Comparison of ENCODE assay signal across 26 cellular contexts in genomic region chr5:1860949-1861348, GRCh38. TPM values are rescaled to one million over a fixed set of nuclear protein-coding genes. Genes with fewer than 3 reads are reported as not detected.
"Had no signal": no experiment of that assay in that cellular context is flagged by ENCODE, and none has a peak within 500 bp of the region (broad histone marks: within the 10 kb centered on the region; RNA-seq: fewer than 3 reads in every experiment).

No MANE protein-coding gene starts in this region.

- H3K4me1 ChIP-seq: adrenal gland, breast epithelium, parathyroid adenoma, stomach, testis, vagina had no signal

- H3K27ac Mint-ChIP-seq: activated naive CD8-positive, alpha-beta T cell; activated T-helper 17 cell treated with anti-CD3 and anti-CD28 coated beads, Interleukin-2, amount 50 U/mL, for 72 hours; memory B cell; nephron; stimulated activated memory B cell treated with anti-CD40 and anti-IgM and Interleukin-4, amounts not matched to agents 10 μg/mL and 1 μg/mL and 100 μg/mL, for 72 hours had no signal

- H3K4me1 Mint-ChIP-seq: activated T-helper 17 cell treated with anti-CD3 and anti-CD28 coated beads, Interleukin-2, amount 50 U/mL, for 72 hours; memory B cell; nephron; stimulated activated memory B cell treated with anti-CD40 and anti-IgM and Interleukin-4, amounts not matched to agents 10 μg/mL and 1 μg/mL and 100 μg/mL, for 72 hours had no signal

- H3K4me3 Mint-ChIP-seq: activated naive CD8-positive, alpha-beta T cell; activated T-helper 17 cell treated with anti-CD3 and anti-CD28 coated beads, Interleukin-2, amount 50 U/mL, for 72 hours; memory B cell; nephron; stimulated activated memory B cell treated with anti-CD40 and anti-IgM and Interleukin-4, amounts not matched to agents 10 μg/mL and 1 μg/mL and 100 μg/mL, for 72 hours had no signal

- DNase-seq: activated naive CD4-positive, alpha-beta T cell; activated T-cell treated with anti-CD3 and anti-CD28 coated beads, Interleukin-2, amount 50 U/mL, for 1 hour; adrenal gland; kidney glomerular epithelial cell; sigmoid colon; stimulated activated CD4-positive, alpha-beta T cell treated with anti-CD3 and anti-CD28 coated beads, Interleukin-15, amount 100 ng/mL, for 24 hours; stomach; T-helper 9 cell; testis; trophoblast cell had no signal

- H3K36me3 ChIP-seq: adrenal gland, breast epithelium, sigmoid colon, stomach, vagina had no signal

- H3K9me3 Mint-ChIP-seq: activated T-helper 17 cell treated with anti-CD3 and anti-CD28 coated beads, Interleukin-2, amount 50 U/mL, for 72 hours; memory B cell; nephron; stimulated activated memory B cell treated with anti-CD40 and anti-IgM and Interleukin-4, amounts not matched to agents 10 μg/mL and 1 μg/mL and 100 μg/mL, for 72 hours had no signal

- H3K4me3 ChIP-seq: adrenal gland, breast epithelium, sigmoid colon, smooth muscle cell, stomach, testis, vagina had no signal

- H3K27ac ChIP-seq: adrenal gland, breast epithelium, parathyroid adenoma, sigmoid colon, stomach, testis, vagina had no signal

- H3K27me3 ChIP-seq: testis, vagina had no signal

- H3K9me3 ChIP-seq: adrenal gland, breast epithelium, sigmoid colon, stomach, testis, vagina had no signal

- ATAC-seq: activated T-helper 17 cell treated with anti-CD3 and anti-CD28 coated beads, Interleukin-2, amount 50 U/mL, for 72 hours; stimulated activated memory B cell treated with anti-CD40 and anti-IgM and Interleukin-4, amounts not matched to agents 10 μg/mL and 1 μg/mL and 100 μg/mL, for 72 hours had no signal

- H3K36me3 Mint-ChIP-seq: activated naive CD8-positive, alpha-beta T cell; memory B cell; stimulated activated memory B cell treated with anti-CD40 and anti-IgM and Interleukin-4, amounts not matched to agents 10 μg/mL and 1 μg/mL and 100 μg/mL, for 72 hours had no signal

RNA-seq across cellular contexts. Expression of gene IRX4, which starts 21.8 kb away (rescaled TPM):
- total RNA-seq: activated T-helper 17 cell treated with anti-CD3 and anti-CD28 coated beads, Interleukin-2, amount 50 U/mL, for 72 hours; adrenal gland; chondrocyte; epithelial cell of proximal tubule; fibroblast of villous mesenchyme; liver; mononuclear cell; myocyte; sigmoid colon; stomach; T-helper 1 cell treated with Interleukin-12 subunit alpha and Interleukin-12 subunit beta and Interleukin-4 antibody, amounts not matched to agents 30 ng/mL and 1 ng/mL, for 36 hours had no signal
